In the genomic region with DNA sequence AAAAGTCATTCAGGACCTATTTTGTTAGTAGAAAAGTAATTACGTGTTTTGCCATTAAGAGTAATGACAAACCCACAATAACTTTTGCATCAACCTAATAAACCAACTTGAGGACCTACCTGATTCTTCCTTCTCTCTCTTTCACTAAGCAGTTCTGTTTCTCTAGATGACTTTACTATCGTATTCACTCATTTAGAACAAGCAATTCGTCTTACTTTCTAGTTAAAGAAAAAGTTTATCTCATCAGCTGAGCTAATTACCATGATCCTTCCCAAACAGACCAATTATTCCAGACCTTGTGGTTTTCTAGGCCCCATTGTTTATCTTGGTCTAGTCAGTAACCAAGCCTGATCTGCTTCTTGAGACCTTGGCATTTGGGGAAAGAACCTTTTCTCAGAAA, we compare ENCODE assay signal across 33 cellular contexts. TPM values are rescaled to one million over a fixed set of nuclear protein-coding genes. Genes with fewer than 3 reads are reported as not detected.
"Had no signal": no experiment of that assay in that cellular context is flagged by ENCODE, and none has a peak within 500 bp of the region (broad histone marks: within the 10 kb centered on the region; RNA-seq: fewer than 3 reads in every experiment).

No MANE protein-coding gene starts in this region.

- ATAC-seq: activated CD8-positive, alpha-beta T cell treated with anti-CD3 and anti-CD28 coated beads for 36 hours; activated T-cell treated with anti-CD3 and anti-CD28 coated beads, Interleukin-2, amount 50 U/mL, for 4 hours; activated T-helper 17 cell treated with anti-CD3 and anti-CD28 coated beads, Interleukin-2, amount 50 U/mL, for 72 hours; foreskin keratinocyte; gastrocnemius medialis; heart left ventricle; WTC11 had no signal

- DNase-seq: activated CD4-positive, alpha-beta T cell treated with anti-CD3 and anti-CD28 coated beads for 48 hours; activated CD4-positive, alpha-beta T cell treated with anti-CD3 and anti-CD28 coated beads, Interleukin-2, amount 50 U/mL, for 1 hour; activated CD4-positive, alpha-beta T cell treated with anti-CD3 and anti-CD28 coated beads, Interleukin-2, amount 50 U/mL, for 48 hours; activated CD8-positive, alpha-beta memory T cell treated with anti-CD3 and anti-CD28 coated beads for 24 hours; activated CD8-positive, alpha-beta T cell treated with anti-CD3 and anti-CD28 coated beads for 36 hours; activated effector memory CD4-positive, alpha-beta T cell treated with Interleukin-2 at 50 U/mL for 16 hours; activated gamma-delta T cell treated with Interleukin-2 at 50 U/mL for 16 hours; activated naive CD4-positive, alpha-beta T cell treated with anti-CD3 and anti-CD28 coated beads, Interleukin-2, amount 50 U/mL, for 16 hours; activated naive CD4-positive, alpha-beta T cell treated with Interleukin-2 at 50 U/mL for 16 hours; activated T-cell treated with anti-CD3 and anti-CD28 coated beads, Interleukin-2, amount 50 U/mL, for 4 hours; amniotic stem cell; anterior cingulate cortex; brain microvascular endothelial cell; dorsolateral prefrontal cortex; effector memory CD4-positive, alpha-beta T cell; endodermal cell; erythroblast; foreskin keratinocyte; gastrocnemius medialis; glutamatergic neuron; heart left ventricle; T-helper 2 cell had no signal

- H3K36me3 ChIP-seq: brain microvascular endothelial cell, esophagus muscularis mucosa, gastrocnemius medialis, heart left ventricle had no signal

- H3K27ac ChIP-seq: brain microvascular endothelial cell, coronary artery, dorsolateral prefrontal cortex, esophagus muscularis mucosa, foreskin keratinocyte, gastrocnemius medialis, heart left ventricle, VCaP had no signal

- H3K4me3 ChIP-seq: coronary artery, dorsolateral prefrontal cortex, esophagus muscularis mucosa, gastrocnemius medialis, heart left ventricle had no signal

- H3K9me3 ChIP-seq: esophagus muscularis mucosa, gastrocnemius medialis had no signal

- FAIRE-seq: astrocyte, bronchial epithelial cell, TTC549 had no signal

- H3K4me1 ChIP-seq: esophagus muscularis mucosa, foreskin keratinocyte, gastrocnemius medialis, heart left ventricle had no signal

- H3K27me3 ChIP-seq: brain microvascular endothelial cell, dorsolateral prefrontal cortex, esophagus muscularis mucosa, foreskin keratinocyte, gastrocnemius medialis, heart left ventricle had no signal

RNA-seq across cellular contexts. Expression of a gene that starts 49.6 kb away (rescaled TPM):
- total RNA-seq: activated CD8-positive, alpha-beta T cell treated with anti-CD3 and anti-CD28 coated beads for 36 hours; activated T-cell treated with anti-CD3 and anti-CD28 coated beads, Interleukin-2, amount 50 U/mL, for 4 hours; activated T-helper 17 cell treated with anti-CD3 and anti-CD28 coated beads, Interleukin-2, amount 50 U/mL, for 72 hours; astrocyte; cardiac septum; cerebellum; dorsolateral prefrontal cortex; esophagus muscularis mucosa; foreskin keratinocyte; gastrocnemius medialis; heart left ventricle had no signal
- polyA plus RNA-seq: adipose tissue, foreskin keratinocyte, heart left ventricle had no signal
